In the genomic region with DNA sequence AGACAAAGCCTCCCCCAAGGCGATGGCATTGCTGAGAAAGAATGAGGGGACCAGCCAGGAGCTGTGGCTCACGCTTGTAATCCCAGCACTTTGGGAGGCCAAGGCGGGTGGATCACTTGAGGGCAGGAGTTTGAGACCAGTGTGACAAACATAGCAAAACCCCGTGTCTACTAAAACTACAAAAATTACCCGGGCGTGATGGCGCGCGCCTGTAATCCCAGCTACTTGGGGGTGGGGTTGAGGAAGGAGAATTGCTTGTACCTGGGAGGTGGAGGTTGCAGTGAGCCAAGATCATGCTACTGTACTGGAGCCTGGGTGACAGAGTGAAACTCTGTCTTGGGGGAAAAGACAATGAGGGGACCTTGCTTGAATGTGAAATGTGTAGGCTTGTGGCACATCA, we compare ENCODE assay signal across 28 cellular contexts.
"Had no signal": no experiment of that assay in that cellular context is flagged by ENCODE, and none has a peak within 500 bp of the region (broad histone marks: within the 10 kb centered on the region; RNA-seq: fewer than 3 reads in every experiment).

No MANE protein-coding gene starts in this region.

- H3K9me3 ChIP-seq: neutrophil, pancreas, prostate gland, right atrium auricular region, right lobe of liver, sigmoid colon, stomach, thoracic aorta, tibial artery, transverse colon, upper lobe of right lung, vagina had no signal

- H3K36me3 Mint-ChIP-seq: naive B cell; naive thymus-derived CD8-positive, alpha-beta T cell; natural killer cell treated with Interleukin-12 subunit alpha and Interleukin-12 subunit beta and Interleukin-15 and Interleukin-18, amount 100 ng/mL, for 72 hours; stimulated activated effector memory CD8-positive, alpha-beta T cell treated with anti-CD3 and anti-CD28 coated beads, Interleukin-12 subunit alpha, Interleukin-12 subunit beta, amount 100 ng/mL, for 72 hours; stimulated activated naive B cell treated with anti-CD40 and anti-IgM and Interleukin-4, amounts not matched to agents 10 μg/mL and 1 μg/mL and 100 μg/mL, for 72 hours had no signal

- H3K4me1 ChIP-seq: prostate gland had no signal

- H3K27ac Mint-ChIP-seq: naive thymus-derived CD8-positive, alpha-beta T cell; natural killer cell treated with Interleukin-12 subunit alpha and Interleukin-12 subunit beta and Interleukin-15 and Interleukin-18, amount 100 ng/mL, for 72 hours; stimulated activated effector memory CD8-positive, alpha-beta T cell treated with anti-CD3 and anti-CD28 coated beads, Interleukin-12 subunit alpha, Interleukin-12 subunit beta, amount 100 ng/mL, for 72 hours; stimulated activated naive B cell treated with anti-CD40 and anti-IgM and Interleukin-4, amounts not matched to agents 10 μg/mL and 1 μg/mL and 100 μg/mL, for 72 hours; stimulated activated naive CD8-positive, alpha-beta T cell treated with anti-CD3 and anti-CD28 coated beads, Interleukin-15, Interleukin-2, amounts not matched to agents 100 ng/mL and 50 ng/mL, for 24 hours; type B pancreatic cell had no signal

- H3K4me3 ChIP-seq: pancreas, prostate gland, right atrium auricular region, right lobe of liver, sigmoid colon, stomach, thoracic aorta, tibial artery, transverse colon, upper lobe of right lung, vagina had no signal

- H3K4me3 Mint-ChIP-seq: naive B cell; naive thymus-derived CD8-positive, alpha-beta T cell; natural killer cell treated with Interleukin-12 subunit alpha and Interleukin-12 subunit beta and Interleukin-15 and Interleukin-18, amount 100 ng/mL, for 72 hours; neural crest cell; stimulated activated effector memory CD8-positive, alpha-beta T cell treated with anti-CD3 and anti-CD28 coated beads, Interleukin-12 subunit alpha, Interleukin-12 subunit beta, amount 100 ng/mL, for 72 hours; stimulated activated naive B cell treated with anti-CD40 and anti-IgM and Interleukin-4, amounts not matched to agents 10 μg/mL and 1 μg/mL and 100 μg/mL, for 72 hours; stimulated activated naive CD8-positive, alpha-beta T cell treated with anti-CD3 and anti-CD28 coated beads, Interleukin-15, Interleukin-2, amounts not matched to agents 100 ng/mL and 50 ng/mL, for 24 hours; type B pancreatic cell had no signal

- DNase-seq: naive B cell; naive thymus-derived CD8-positive, alpha-beta T cell; nucleus accumbens; pancreas; retina; right lobe of liver; sigmoid colon; stimulated activated CD4-positive, alpha-beta T cell treated with anti-CD3 and anti-CD28 coated beads, Interleukin-15, amount 100 ng/mL, for 24 hours; stimulated activated CD4-positive, alpha-beta T cell treated with anti-CD3 and anti-CD28 coated beads, Interleukin-2, amount 100 ng/mL, for 24 hours; stimulated activated CD4-positive, alpha-beta T cell treated with anti-CD3 and anti-CD28 coated beads, Interleukin-2, amount 100 ng/mL, for 48 hours; stimulated activated CD4-positive, alpha-beta T cell treated with anti-CD3 and anti-CD28 coated beads, Interleukin-4, amount 100 ng/mL, for 24 hours; stimulated activated naive B cell treated with anti-CD40 and anti-IgM and Interleukin-4, amounts not matched to agents 10 μg/mL and 1 μg/mL and 100 μg/mL, for 72 hours; stimulated activated naive CD4-positive, alpha-beta T cell treated with Interleukin-2 at 50 U/mL for 16 hours; stomach; tibial artery; upper lobe of right lung had no signal

- ATAC-seq: naive thymus-derived CD8-positive, alpha-beta T cell; natural killer cell treated with Interleukin-12 subunit alpha and Interleukin-12 subunit beta and Interleukin-15 and Interleukin-18, amount 100 ng/mL, for 72 hours; pancreas; right lobe of liver; stimulated activated effector memory CD8-positive, alpha-beta T cell treated with anti-CD3 and anti-CD28 coated beads, Interleukin-12 subunit alpha, Interleukin-12 subunit beta, amount 100 ng/mL, for 72 hours; stimulated activated naive B cell treated with anti-CD40 and anti-IgM and Interleukin-4, amounts not matched to agents 10 μg/mL and 1 μg/mL and 100 μg/mL, for 72 hours; upper lobe of right lung had no signal

- H3K36me3 ChIP-seq: neutrophil, pancreas, prostate gland, right atrium auricular region, right lobe of liver, sigmoid colon, stomach, thoracic aorta, tibial artery, transverse colon, upper lobe of right lung, vagina had no signal

- H3K27ac ChIP-seq: neutrophil, pancreas, prostate gland, right atrium auricular region, right lobe of liver, sigmoid colon, stomach, tibial artery, upper lobe of right lung, vagina had no signal

- FAIRE-seq: pancreas, small intestine had no signal

- H3K27me3 ChIP-seq: pancreas, right atrium auricular region, sigmoid colon, stomach, tibial artery, transverse colon, upper lobe of right lung, vagina had no signal

- H3K9me3 Mint-ChIP-seq: naive B cell; naive thymus-derived CD8-positive, alpha-beta T cell; natural killer cell treated with Interleukin-12 subunit alpha and Interleukin-12 subunit beta and Interleukin-15 and Interleukin-18, amount 100 ng/mL, for 72 hours; neural crest cell; stimulated activated effector memory CD8-positive, alpha-beta T cell treated with anti-CD3 and anti-CD28 coated beads, Interleukin-12 subunit alpha, Interleukin-12 subunit beta, amount 100 ng/mL, for 72 hours; stimulated activated naive B cell treated with anti-CD40 and anti-IgM and Interleukin-4, amounts not matched to agents 10 μg/mL and 1 μg/mL and 100 μg/mL, for 72 hours; stimulated activated naive CD8-positive, alpha-beta T cell treated with anti-CD3 and anti-CD28 coated beads, Interleukin-15, Interleukin-2, amounts not matched to agents 100 ng/mL and 50 ng/mL, for 24 hours had no signal

- H3K4me1 Mint-ChIP-seq: stimulated activated effector memory CD8-positive, alpha-beta T cell treated with anti-CD3 and anti-CD28 coated beads, Interleukin-12 subunit alpha, Interleukin-12 subunit beta, amount 100 ng/mL, for 72 hours; stimulated activated naive B cell treated with anti-CD40 and anti-IgM and Interleukin-4, amounts not matched to agents 10 μg/mL and 1 μg/mL and 100 μg/mL, for 72 hours had no signal
